ENCODE assay signal across 11 cellular contexts in the genomic region with DNA sequence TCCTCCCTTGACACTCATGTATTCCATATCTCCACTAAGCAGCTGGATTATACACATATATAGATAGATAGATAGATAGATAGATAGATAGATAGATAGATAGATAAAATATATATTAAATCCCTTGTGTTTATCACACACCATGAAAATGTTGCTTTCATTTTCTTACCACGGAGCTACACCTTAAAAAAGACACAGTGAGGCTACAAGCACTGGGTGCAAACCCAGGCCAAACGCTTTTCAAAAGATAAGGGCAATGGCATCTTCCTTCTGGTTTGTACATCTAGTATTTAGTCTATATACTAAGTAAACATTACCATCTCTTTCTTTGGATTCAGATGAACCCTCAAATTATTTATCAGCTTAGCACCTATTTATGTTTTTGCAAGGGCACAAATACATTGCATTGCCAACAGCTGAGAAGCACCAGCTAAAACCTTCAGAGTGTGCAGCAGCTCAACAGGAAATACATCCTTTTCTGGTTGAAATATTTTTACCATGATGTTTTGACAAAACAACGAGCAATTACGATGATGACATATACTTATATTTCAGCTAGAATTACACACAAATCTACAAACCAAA.
A peak's percentile ranks its signal among the peaks of the same experiment; 100 is the strongest.
DNase-seq lines count a peak whose midpoint lies in the region; ATAC-seq and TF ChIP-seq lines count a peak whose summit lies in the region.
"Had no signal": no experiment of that assay in that cellular context is flagged by ENCODE, and none has a peak within 500 bp of the region (broad histone marks: within the 10 kb centered on the region; RNA-seq: fewer than 3 reads in every experiment).

No MANE protein-coding gene starts in this region.

- peak overlapping the region; percentile 72 for H3K4me3 Mint-ChIP-seq in activated CD4-positive, alpha-beta T cell treated with anti-CD3 and anti-CD28 coated beads for 36 hours
- H3K4me3 Mint-ChIP-seq: H9 had no signal

- H3K27me3 Mint-ChIP-seq in activated CD4-positive, alpha-beta T cell treated with anti-CD3 and anti-CD28 coated beads for 36 hours, result no peaks in the 10 kb centered on the region

- peaks cover 9% of the 10 kb centered on the region for H3K36me3 ChIP-seq in SU-DHL-6 (ENCODE audit: low read length)

- CTCF ChIA-PET in activated CD4-positive, alpha-beta T cell treated with anti-CD3 and anti-CD28 coated beads for 36 hours (lab: Charles Lee), result interaction anchor here (0.6 to 2.3 kb wide), 13 partner anchors 12 to 494 kb away, joined by 3 to 11 read pairs (median 4); no protein-coding TSS in a partner anchor

- H3K4me2 ChIP-seq in SU-DHL-6 (ENCODE audit: low read depth, low read length, poor library complexity, severe bottlenecking), result peak overlapping the region; percentile 85

- no peaks in the 10 kb centered on the region for H3K27me3 ChIP-seq in SU-DHL-6 (ENCODE audit: low read length)
- H3K27me3 ChIP-seq: brain microvascular endothelial cell had no signal

- no peak for DNase-seq in activated CD4-positive, alpha-beta T cell treated with anti-CD3 and anti-CD28 coated beads for 36 hours
- DNase-seq in activated CD4-positive, alpha-beta T cell treated with anti-CD3 and anti-CD28 coated beads for 4 hours, result no peak
- DNase-seq in DMS153 (lab: John Stamatoyannopoulos, UW), result no peak
- DNase-seq in NCI-H146 treated with DMSO at 0.1 percent for 48 hours (lab: John Stamatoyannopoulos, UW; ENCODE audit: unreplicated experiment), result no peak
- DNase-seq in SIG-M5 (lab: John Stamatoyannopoulos, UW), result no peak
- DNase-seq: brain microvascular endothelial cell, H9, left cardiac atrium had no signal

- H3K4me1 Mint-ChIP-seq in activated CD4-positive, alpha-beta T cell treated with anti-CD3 and anti-CD28 coated beads for 36 hours, result peaks cover 84% of the 10 kb centered on the region
- H3K4me1 Mint-ChIP-seq: H9 had no signal

- no peaks in the 10 kb centered on the region for H3K9me3 Mint-ChIP-seq in activated CD4-positive, alpha-beta T cell treated with anti-CD3 and anti-CD28 coated beads for 36 hours (ENCODE audit: low read depth)
- H3K9me3 Mint-ChIP-seq: H9 had no signal

- POLR2A ChIA-PET in activated CD4-positive, alpha-beta T cell treated with anti-CD3 and anti-CD28 coated beads for 36 hours (lab: Charles Lee), result interaction anchor here (0.7 to 2.3 kb wide), 5 partner anchors 9 to 697 kb away, joined by 3 to 18 read pairs (median 4); no protein-coding TSS in a partner anchor

- peak overlapping the region; percentile 46 for H3K9ac ChIP-seq in SU-DHL-6 (ENCODE audit: low read length)

- H2AFZ ChIP-seq in SU-DHL-6 (ENCODE audit: low read depth, low read length, severe bottlenecking), result no peak overlapping the region

- peak overlapping the region; percentile 95 for H3K27ac Mint-ChIP-seq in activated CD4-positive, alpha-beta T cell treated with anti-CD3 and anti-CD28 coated beads for 36 hours
- H3K27ac Mint-ChIP-seq: H9 had no signal

- H3K9me3 ChIP-seq in SU-DHL-6 (ENCODE audit: insufficient read depth, low read length), result no peaks in the 10 kb centered on the region

- peaks cover 35% of the 10 kb centered on the region for H3F3A ChIP-seq in SU-DHL-6 (ENCODE audit: insufficient read depth)

- no peaks in the 10 kb centered on the region for H4K20me1 ChIP-seq in SU-DHL-6 (ENCODE audit: low read depth, low read length)

- H3K79me2 ChIP-seq in SU-DHL-6 (ENCODE audit: insufficient read depth, low read length), result peaks cover 22% of the 10 kb centered on the region

- no peaks in the 10 kb centered on the region for H3K9me2 ChIP-seq in SU-DHL-6 (replicated peaks; ENCODE audit: insufficient read depth, low read length)

- peak overlapping the region; percentile 91 for H3K27ac ChIP-seq in SU-DHL-6 (ENCODE audit: low read depth, low read length)
- peak overlapping the region in 12 of 21 experiments; percentile 21 to 89 (median 66) for H3K27ac ChIP-seq in skin epidermis
- H3K27ac ChIP-seq: brain microvascular endothelial cell had no signal

- peak; percentile 36 for ATAC-seq in activated CD4-positive, alpha-beta T cell treated with anti-CD3 and anti-CD28 coated beads for 36 hours
- ATAC-seq in HG02763 (IDR thresholded peaks at IDR 0.05; ENCODE audit: unreplicated experiment), result peak; percentile 49

- H3K4me3 ChIP-seq in SU-DHL-6 (ENCODE audit: insufficient read depth, low read length, poor library complexity, severe bottlenecking) (peak overlapping the region; percentile 36), skin epidermis (peak overlapping the region in 2 of 7 experiments; percentile 2 to 12)

- TF ChIP-seq CTCF in SU-DHL-6 (IDR thresholded peaks at IDR 0.05; ENCODE audit: insufficient read depth, low read length, poor library complexity, severe bottlenecking), result no peak

- intact Hi-C loops in activated CD4-positive, alpha-beta T cell treated with anti-CD3 and anti-CD28 coated beads for 36 hours (cut with DNase I, micrococcal nuclease), result loop anchor here (1.0 to 5.0 kb wide), 2 partner anchors 13 to 732 kb away; a partner anchor contains a TSS

- H3K36me3 Mint-ChIP-seq in activated CD4-positive, alpha-beta T cell treated with anti-CD3 and anti-CD28 coated beads for 36 hours (ENCODE audit: low read depth), result peaks cover 22% of the 10 kb centered on the region
